In genomic region chr1:155321577-155322497, GRCh38 we compare ENCODE assay signal across 8 cellular contexts. TPM values are rescaled to one million over a fixed set of nuclear protein-coding genes. Genes with fewer than 3 reads are reported as not detected.
DNase-seq lines count a peak whose midpoint lies in the region; ATAC-seq and TF ChIP-seq lines count a peak whose summit lies in the region.

No MANE protein-coding gene starts in this region.

- H3K4me1 Mint-ChIP-seq in activated naive CD8-positive, alpha-beta T cell treated with anti-CD3 and anti-CD28 coated beads, Interleukin-2, amount 10 ng/mL, durations not matched to agents 7 days and 5 days: peaks cover 45% of the 10 kb centered on the region

- H3K36me3 Mint-ChIP-seq in activated naive CD8-positive, alpha-beta T cell treated with anti-CD3 and anti-CD28 coated beads, Interleukin-2, amount 10 ng/mL, durations not matched to agents 7 days and 5 days: peaks cover 17% of the 10 kb centered on the region

- peak overlapping the region; percentile 79 for H3K4me3 ChIP-seq in suprapubic skin

- no peak for TF ChIP-seq EP300 in suprapubic skin (IDR thresholded peaks at IDR 0.05)

- H3K4me1 ChIP-seq in suprapubic skin: peaks cover 50% of the 10 kb centered on the region

- peak; percentile 52 for DNase-seq in NCI-H345 (lab: John Stamatoyannopoulos, UW)
- no peak for DNase-seq in NCI-H345 treated with DMSO at 0.1 percent for 48 hours (lab: John Stamatoyannopoulos, UW; ENCODE audit: unreplicated experiment)
- DNase-seq in activated naive CD8-positive, alpha-beta T cell treated with anti-CD3 and anti-CD28 coated beads, Interleukin-2, amount 10 ng/mL, durations not matched to agents 7 days and 5 days: no peak
- peak; percentile 59 for DNase-seq in islet precursor cell
- no peak for DNase-seq in suprapubic skin (ENCODE audit: low spot score in 2 of 2)
- no peak for DNase-seq in erythroblast (lab: John Stamatoyannopoulos, UW)

- WGBS in suprapubic skin: 36% methylated on average over 28 of the region's 29 CpGs

- POLR2A ChIA-PET in activated naive CD8-positive, alpha-beta T cell treated with anti-CD3 and anti-CD28 coated beads, Interleukin-2, amount 10 ng/mL, durations not matched to agents 7 days and 5 days (lab: Charles Lee): interaction anchor here (0.5 to 5.2 kb wide), 10 partner anchors 11 to 242 kb away, joined by 3 to 36 read pairs (median 4); partner anchors contain the start of genes ASH1L, FDPS and SCAMP3

- peaks cover 14% of the 10 kb centered on the region for H3K36me3 ChIP-seq in suprapubic skin

- no peaks in the 10 kb centered on the region for H3K27me3 ChIP-seq in suprapubic skin

- no peaks in the 10 kb centered on the region for H3K9me3 Mint-ChIP-seq in activated naive CD8-positive, alpha-beta T cell treated with anti-CD3 and anti-CD28 coated beads, Interleukin-2, amount 10 ng/mL, durations not matched to agents 7 days and 5 days

- peak overlapping the region; percentile 90 for H3K4me3 Mint-ChIP-seq in activated naive CD8-positive, alpha-beta T cell treated with anti-CD3 and anti-CD28 coated beads, Interleukin-2, amount 10 ng/mL, durations not matched to agents 7 days and 5 days

- H3K27ac ChIP-seq in suprapubic skin: peak overlapping the region; percentile 88

- no peaks in the 10 kb centered on the region for H3K9me3 ChIP-seq in suprapubic skin

- H3K27ac Mint-ChIP-seq in activated naive CD8-positive, alpha-beta T cell treated with anti-CD3 and anti-CD28 coated beads, Interleukin-2, amount 10 ng/mL, durations not matched to agents 7 days and 5 days: peak overlapping the region; percentile 51

- ATAC-seq in activated naive CD8-positive, alpha-beta T cell treated with anti-CD3 and anti-CD28 coated beads, Interleukin-2, amount 10 ng/mL, durations not matched to agents 7 days and 5 days (ENCODE audit: low read depth): no peak
- no peak for ATAC-seq in GM19452 (IDR thresholded peaks at IDR 0.05; ENCODE audit: unreplicated experiment)
- no peak for ATAC-seq in HG03439 (IDR thresholded peaks at IDR 0.05; ENCODE audit: unreplicated experiment)

- TF ChIP-seq POLR2A in suprapubic skin (IDR thresholded peaks at IDR 0.05): no peak
- no peak for TF ChIP-seq POLR2A in erythroblast (IDR thresholded peaks at IDR 0.05; ENCODE audit: low read length)

- TF ChIP-seq CTCF in suprapubic skin (IDR thresholded peaks at IDR 0.05): no peak

- H3K27me3 Mint-ChIP-seq in activated naive CD8-positive, alpha-beta T cell treated with anti-CD3 and anti-CD28 coated beads, Interleukin-2, amount 10 ng/mL, durations not matched to agents 7 days and 5 days: no peaks in the 10 kb centered on the region

RNA-seq across cellular contexts. Expression of gene RUSC1, which starts 1.1 kb away (rescaled TPM):
- 10 to 100 TPM; 23.2 to 28.5 TPM for total RNA-seq in activated naive CD8-positive, alpha-beta T cell treated with anti-CD3 and anti-CD28 coated beads, Interleukin-2, amount 10 ng/mL, durations not matched to agents 7 days and 5 days
- 10 to 100 TPM; 34.2 to 51.5 (median 42.8) TPM for total RNA-seq in suprapubic skin

RNA-seq across cellular contexts. Expression of gene FDPS, which starts 13.2 kb away (rescaled TPM):
- total RNA-seq in activated naive CD8-positive, alpha-beta T cell treated with anti-CD3 and anti-CD28 coated beads, Interleukin-2, amount 10 ng/mL, durations not matched to agents 7 days and 5 days: 100 to 1,000 TPM; 238 to 242 TPM
- 100 to 1,000 TPM; 110 to 194 (median 147) TPM for total RNA-seq in suprapubic skin

RNA-seq across cellular contexts. Expression of gene PKLR, which starts 20.6 kb away (rescaled TPM):
- total RNA-seq in activated naive CD8-positive, alpha-beta T cell treated with anti-CD3 and anti-CD28 coated beads, Interleukin-2, amount 10 ng/mL, durations not matched to agents 7 days and 5 days: not detected
- 1 to 10 TPM in 3 of 4 donors, under 1 TPM in 1; 0.24 to 2.5 (median 2.1) TPM for total RNA-seq in suprapubic skin

RNA-seq across cellular contexts. Expression of gene HCN3, which starts 44.6 kb away (rescaled TPM):
- 1 to 10 TPM; 5.0 to 6.7 TPM for total RNA-seq in activated naive CD8-positive, alpha-beta T cell treated with anti-CD3 and anti-CD28 coated beads, Interleukin-2, amount 10 ng/mL, durations not matched to agents 7 days and 5 days
- 10 to 100 TPM in 3 of 4 donors, 1 to 10 TPM in 1; 6.6 to 12.8 (median 10.4) TPM for total RNA-seq in suprapubic skin

RNA-seq across cellular contexts. Expression of gene CLK2, which starts 48.5 kb away (rescaled TPM):
- 100 to 1,000 TPM; 110 to 112 TPM for total RNA-seq in activated naive CD8-positive, alpha-beta T cell treated with anti-CD3 and anti-CD28 coated beads, Interleukin-2, amount 10 ng/mL, durations not matched to agents 7 days and 5 days
- 10 to 100 TPM; 27.6 to 72.3 (median 36.2) TPM for total RNA-seq in suprapubic skin

Comparison
In these comparisons a context has a peak if more than half of its experiments do, and no peak if none do; other contexts are left out.
1. DNase-seq: peak in NCI-H345 (single experiment) and islet precursor cell (single experiment); none in NCI-H345 treated with DMSO at 0.1 percent for 48 hours (single experiment), activated naive CD8-positive, alpha-beta T cell treated with anti-CD3 and anti-CD28 coated beads, Interleukin-2, amount 10 ng/mL, durations not matched to agents 7 days and 5 days (single experiment), suprapubic skin (0 of 2) and erythroblast (0 of 2).